In the genomic region with DNA sequence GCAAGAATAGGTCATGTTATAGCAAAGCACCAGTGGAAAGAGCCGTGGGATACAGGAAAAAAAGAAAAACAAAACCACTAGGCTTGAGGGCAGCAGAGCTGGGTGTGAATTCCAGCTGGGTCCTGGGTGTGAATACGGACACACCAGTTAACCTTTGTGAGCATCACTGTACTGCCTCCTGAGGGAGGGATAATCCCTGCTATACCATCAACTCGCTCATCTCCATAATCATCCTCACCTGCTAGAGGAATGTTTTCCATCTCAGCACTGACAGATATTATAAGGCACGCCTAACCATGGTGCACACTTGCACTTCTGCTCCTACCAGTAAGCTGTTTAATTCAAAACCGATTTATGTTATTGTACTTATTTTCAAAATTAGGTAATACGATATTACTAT, we compare ENCODE assay signal across 1 cellular context.
TF ChIP-seq lines count a peak whose summit lies in the region.

No MANE protein-coding gene starts in this region.

TF ChIP-seq in GM12878, 131 proteins besides CTCF, POLR2A, EP300 and RAD21 (continued from another document):
- 0 out of 2 replicates have a peak, but pooled peaks have one; percentile 31 for TF ChIP-seq MLLT1 (IDR thresholded peaks at IDR 0.05)
